ENCODE assay signal across 9 cellular contexts in genomic region chr2:72917138-72917874, GRCh38. TPM values are rescaled to one million over a fixed set of nuclear protein-coding genes. Genes with fewer than 3 reads are reported as not detected.
DNase-seq lines count a peak whose midpoint lies in the region; ATAC-seq and TF ChIP-seq lines count a peak whose summit lies in the region.
"Had no signal": no experiment of that assay in that cellular context is flagged by ENCODE, and none has a peak within 500 bp of the region (broad histone marks: within the 10 kb centered on the region; RNA-seq: fewer than 3 reads in every experiment).

Gene EMX1, plus strand, starts transcription at chr2:72917519. Its CDS starts 334 bp downstream, at chr2:72917853.

- H3K14ac ChIP-seq in H9 (ENCODE audit: insufficient read depth, low read length): no peak within 1 kb of the TSS

- no peak within 1 kb of the TSS for H3K23ac ChIP-seq in H9 (ENCODE audit: insufficient read length, low read depth, low read length)

- no peak for TF ChIP-seq POLR2A in vagina (IDR thresholded peaks at IDR 0.05)

- no peaks in the 10 kb centered on the region for H3K79me1 ChIP-seq in H9 (ENCODE audit: insufficient read depth, low read depth, low read length, poor library complexity, severe bottlenecking)

- TF ChIP-seq CTCF in H9 (conservative IDR thresholded peaks at IDR 0.05) (no peak), epithelial cell of proximal tubule (conservative IDR thresholded peaks at IDR 0.05; ENCODE audit: low read depth, low read length) (no peak), natural killer cell (IDR thresholded peaks at IDR 0.05) (no peak), vagina (IDR thresholded peaks at IDR 0.05) (no peak)

- no peak within 1 kb of the TSS for H3K27ac ChIP-seq in H9 (ENCODE audit: insufficient read length, low read depth, low read length)
- H3K27ac ChIP-seq in vagina: no peak within 1 kb of the TSS
- H3K27ac ChIP-seq: SJSA1 had no signal

- peaks cover 0 to 5% (median 4%) of the 10 kb centered on the region in 3 experiments; a peak in 2 of 7 replicates for H3K36me3 Mint-ChIP-seq in H9 (ENCODE audit: insufficient read depth in 1 of 3, low read depth in 3 of 3)
- no peaks in the 10 kb centered on the region for H3K36me3 Mint-ChIP-seq in natural killer cell

- no peak within 1 kb of the TSS for H4K91ac ChIP-seq in H9 (ENCODE audit: insufficient read length, low read depth, low read length)

- H2BK20ac ChIP-seq in H9 (ENCODE audit: low read depth, low read length, poor library complexity, severe bottlenecking): no peak within 1 kb of the TSS

- H4K20me1 ChIP-seq in H9 (ENCODE audit: control insufficient read depth, insufficient read depth, insufficient read length): no peaks in the 10 kb centered on the region

- H2AK5ac ChIP-seq in H9 (ENCODE audit: insufficient read length, low read length): no peak within 1 kb of the TSS

- H3K23me2 ChIP-seq in H9 (ENCODE audit: insufficient read length, low read depth, low read length, poor library complexity, severe bottlenecking): peaks cover 38% of the 10 kb centered on the region

- H3K4me1 Mint-ChIP-seq in H9: peaks cover 24 to 47% of the 10 kb centered on the region in 2 experiments
- H3K4me1 Mint-ChIP-seq in natural killer cell: peaks cover 6 to 47% of the 10 kb centered on the region in 2 donors

- H2BK5ac ChIP-seq in H9 (ENCODE audit: insufficient read length, low read length): no peak within 1 kb of the TSS

- no peak within 1 kb of the TSS for H3T11ph ChIP-seq in H9 (ENCODE audit: low read length)

- H3K79me2 ChIP-seq in H9 (ENCODE audit: insufficient read depth, low read length): no peaks in the 10 kb centered on the region

- no peak within 1 kb of the TSS for H3K56ac ChIP-seq in H9 (ENCODE audit: insufficient read length, low read depth, low read length)

- H2BK15ac ChIP-seq in H9 (ENCODE audit: low read depth, low read length): no peak within 1 kb of the TSS; the same call in 1 of the 2 replicates

- peak; percentile 41 to 54 (median 54) for ATAC-seq in natural killer cell

- H3K18ac ChIP-seq in H9 (ENCODE audit: insufficient read length, low read depth, low read length): peak within 1 kb of the TSS; percentile 38

- H3K9me3 Mint-ChIP-seq in H9 (peaks cover 0 to 4% of the 10 kb centered on the region in 2 experiments; a peak in 2 of 5 replicates), natural killer cell (no peaks in the 10 kb centered on the region)

- H3K36me3 ChIP-seq in vagina: no peaks in the 10 kb centered on the region
- H3K36me3 ChIP-seq: SJSA1 had no signal

- H3K27ac Mint-ChIP-seq in H9: no peak within 1 kb of the TSS; a peak in 1 of 7 replicates
- H3K27ac Mint-ChIP-seq in natural killer cell: peak within 1 kb of the TSS in 1 of 2 donors; percentile 39

- H3K4me3 Mint-ChIP-seq in H9 (peak within 1 kb of the TSS; percentile 66 to 93), natural killer cell (peak within 1 kb of the TSS; percentile 86)

- H3K4ac ChIP-seq in H9 (ENCODE audit: low read depth, low read length): no peak within 1 kb of the TSS

- H4K5ac ChIP-seq in H9 (ENCODE audit: insufficient read length, low read depth, low read length): no peak within 1 kb of the TSS

- intact Hi-C loops in natural killer cell (cut with micrococcal nuclease): no loop called here
- intact Hi-C loops in vagina (cut with DNase I): no loop called here

- peak within 1 kb of the TSS; percentile 69 for H3K4me3 ChIP-seq in epithelial cell of proximal tubule (ENCODE audit: low read depth, low read length)
- H3K4me3 ChIP-seq in vagina: peak within 1 kb of the TSS; percentile 34 to 49
- H3K4me3 ChIP-seq: SJSA1 had no signal

- no peaks in the 10 kb centered on the region for H3K9me3 ChIP-seq in H9 (ENCODE audit: control insufficient read depth, low read depth, low read length)
- no peaks in the 10 kb centered on the region for H3K9me3 ChIP-seq in vagina

- DNase-seq in GM03348 (ENCODE audit: low spot score) (peak; percentile 51), H9 (peak; percentile 93), NCI-H146 treated with DMSO at 0.1 percent for 48 hours (lab: John Stamatoyannopoulos, UW; ENCODE audit: unreplicated experiment) (peak; percentile 78), epithelial cell of proximal tubule (ENCODE audit: low read depth) (no peak), natural killer cell (no peak), vagina (ENCODE audit: extremely low spot score in 2 of 2) (no peak), UCSD-AML1 (lab: John Stamatoyannopoulos, UW; ENCODE audit: unreplicated experiment) (no peak)
- DNase-seq in activated CD4-positive, alpha-beta T cell treated with anti-CD3 and anti-CD28 coated beads for 48 hours: peak; percentile 69

- WGBS in H9 (ENCODE audit: extremely low coverage, insufficient read length, low lambda C conversion rate): no CpG with 5 or more reads among the region's 82 CpGs

- no peak within 1 kb of the TSS for H2BK12ac ChIP-seq in H9 (ENCODE audit: insufficient read length, low read depth, low read length)

- no peak within 1 kb of the TSS for H2BK120ac ChIP-seq in H9 (ENCODE audit: low read depth, low read length, poor library complexity, severe bottlenecking)

- peaks cover 11% of the 10 kb centered on the region for H3K4me1 ChIP-seq in H9 (ENCODE audit: insufficient read depth, low read length)
- H3K4me1 ChIP-seq in vagina: peaks cover 57% of the 10 kb centered on the region

- peak within 1 kb of the TSS; percentile 87 for H3K4me2 ChIP-seq in H9 (ENCODE audit: insufficient read depth, insufficient read length, low read length)

- H3K27me3 Mint-ChIP-seq in H9 (ENCODE audit: low read depth) (peaks cover 49% of the 10 kb centered on the region), natural killer cell (ENCODE audit: low read depth in 2 of 2) (peaks cover 52 to 67% of the 10 kb centered on the region in 2 donors)

- H3K27me3 ChIP-seq in H9 (ENCODE audit: insufficient read depth, low read length) (peaks cover 70% of the 10 kb centered on the region), vagina (peaks cover 47% of the 10 kb centered on the region)

- no peak within 1 kb of the TSS for H2AFZ ChIP-seq in H9 (ENCODE audit: low read length)

- H4K8ac ChIP-seq in H9 (replicated peaks; ENCODE audit: insufficient read length, low read depth, low read length): no peak within 1 kb of the TSS

- H3K9ac ChIP-seq in H9 (ENCODE audit: extremely low read depth, insufficient read length, low read length): no peak within 1 kb of the TSS

RNA-seq across cellular contexts. Expression of gene EMX1, which starts in this region (rescaled TPM):
- total RNA-seq in H9 (2021) (0.64 and 0.72 TPM in 2 replicates), epithelial cell of proximal tubule (1.0 and 8.2 TPM in 2 replicates), natural killer cell (not detected), vagina (not detected)
- total RNA-seq: SJSA1 had no signal

Comparison
In these comparisons a context has a peak if more than half of its experiments do, and no peak if none do; other contexts are left out.
1. Peak in DNase-seq and H3K4me2 ChIP-seq in H9; RNA of the gene not detected or under 1 TPM.
2. Peak in ATAC-seq in natural killer cell; RNA of the gene not detected or under 1 TPM.
3. DNase-seq: peak in GM03348 (single experiment), NCI-H146 treated with DMSO at 0.1 percent for 48 hours (single experiment) and activated CD4-positive, alpha-beta T cell treated with anti-CD3 and anti-CD28 coated beads for 48 hours (single experiment); none in epithelial cell of proximal tubule (single experiment), natural killer cell (single experiment), vagina (0 of 2) and UCSD-AML1 (single experiment).